In the genomic region with DNA sequence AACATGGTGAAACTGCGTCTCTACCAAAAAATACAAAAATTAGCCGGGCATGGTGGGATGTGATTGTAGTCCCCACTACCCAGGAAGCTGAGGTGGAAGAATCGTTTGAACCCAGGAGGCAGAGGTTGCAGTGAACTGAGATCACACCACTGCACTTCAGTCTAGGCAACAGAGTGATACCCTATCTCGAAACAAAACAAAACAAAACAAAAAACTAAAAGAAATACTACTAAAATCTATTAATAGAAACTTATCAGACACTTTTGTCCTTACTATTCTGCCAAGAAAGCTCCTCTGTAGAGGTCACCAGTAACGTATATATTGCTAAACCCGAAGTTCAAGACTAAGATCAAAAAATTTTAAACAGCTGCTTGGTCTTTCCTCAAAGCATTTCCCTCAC, we compare ENCODE assay signal across 15 cellular contexts.
A peak's percentile ranks its signal among the peaks of the same experiment; 100 is the strongest.
DNase-seq lines count a peak whose midpoint lies in the region; ATAC-seq and TF ChIP-seq lines count a peak whose summit lies in the region.
"Had no signal": no experiment of that assay in that cellular context is flagged by ENCODE, and none has a peak within 500 bp of the region (broad histone marks: within the 10 kb centered on the region; RNA-seq: fewer than 3 reads in every experiment).

No MANE protein-coding gene starts in this region.

- no peaks in the 10 kb centered on the region for H3K9me3 ChIP-seq in CD4-positive, alpha-beta T cell (ENCODE audit: control insufficient read depth, low read length)
- H3K9me3 ChIP-seq in tibial nerve = no peaks in the 10 kb centered on the region
- H3K9me3 ChIP-seq: HAP-1 had no signal

- H3K9me3 Mint-ChIP-seq in activated naive CD8-positive, alpha-beta T cell treated with anti-CD3 and anti-CD28 coated beads, Interleukin-2, amount 50 U/mL, for 24 hours = no peaks in the 10 kb centered on the region
- H3K9me3 Mint-ChIP-seq in activated naive CD8-positive, alpha-beta T cell treated with anti-CD3 and anti-CD28 coated beads for 36 hours = no peaks in the 10 kb centered on the region
- H3K9me3 Mint-ChIP-seq in CD4-positive, alpha-beta T cell = no peaks in the 10 kb centered on the region
- H3K9me3 Mint-ChIP-seq in naive B cell = no peaks in the 10 kb centered on the region
- H3K9me3 Mint-ChIP-seq: CD8-positive, alpha-beta memory T cell; IgD-negative memory B cell had no signal

- TF ChIP-seq CTCF in CD4-positive, alpha-beta T cell (IDR thresholded peaks at IDR 0.05) = no peak
- no peak for TF ChIP-seq CTCF in choroid plexus epithelial cell (conservative IDR thresholded peaks at IDR 0.05; ENCODE audit: low read depth, low read length)
- no peak for TF ChIP-seq CTCF in tibial nerve (IDR thresholded peaks at IDR 0.05)

- H3K4me1 Mint-ChIP-seq in activated naive CD8-positive, alpha-beta T cell treated with anti-CD3 and anti-CD28 coated beads, Interleukin-2, amount 50 U/mL, for 24 hours = peaks cover 14% of the 10 kb centered on the region
- H3K4me1 Mint-ChIP-seq in activated naive CD8-positive, alpha-beta T cell treated with anti-CD3 and anti-CD28 coated beads for 36 hours = peaks cover 12% of the 10 kb centered on the region
- peaks cover 5% of the 10 kb centered on the region for H3K4me1 Mint-ChIP-seq in CD4-positive, alpha-beta T cell (ENCODE audit: low read depth)
- peaks cover 0 to 5% (median 1%) of the 10 kb centered on the region in 3 donors for H3K4me1 Mint-ChIP-seq in naive B cell
- H3K4me1 Mint-ChIP-seq: CD14-positive monocyte had no signal

- no peaks in the 10 kb centered on the region for H3K27me3 ChIP-seq in CD4-positive, alpha-beta T cell (ENCODE audit: control insufficient read depth, insufficient read depth, low read length)
- H3K27me3 ChIP-seq in tibial nerve = no peaks in the 10 kb centered on the region

- H3K27ac Mint-ChIP-seq in activated naive CD8-positive, alpha-beta T cell treated with anti-CD3 and anti-CD28 coated beads, Interleukin-2, amount 50 U/mL, for 24 hours = peak overlapping the region; percentile 44
- H3K27ac Mint-ChIP-seq in activated naive CD8-positive, alpha-beta T cell treated with anti-CD3 and anti-CD28 coated beads for 36 hours = no peak overlapping the region
- H3K27ac Mint-ChIP-seq in CD4-positive, alpha-beta T cell = peak overlapping the region; percentile 5
- peak overlapping the region in 4 of 6 donors; percentile 19 to 68 (median 55) for H3K27ac Mint-ChIP-seq in naive B cell

- ATAC-seq in activated naive CD8-positive, alpha-beta T cell treated with anti-CD3 and anti-CD28 coated beads, Interleukin-2, amount 50 U/mL, for 24 hours = no peak
- no peak for ATAC-seq in CD4-positive, alpha-beta T cell (ENCODE audit: poor library complexity)
- ATAC-seq in naive B cell (ENCODE audit: low read depth in 2 of 2) (no peak), GM21367 (IDR thresholded peaks at IDR 0.05; ENCODE audit: unreplicated experiment) (no peak), GM19324 (IDR thresholded peaks at IDR 0.05; ENCODE audit: low FRiP score, unreplicated experiment) (no peak)

- TF ChIP-seq EP300 in tibial nerve (IDR thresholded peaks at IDR 0.05) = no peak

- H3K36me3 ChIP-seq in tibial nerve = peaks cover 0 to 77% (median 22%) of the 10 kb centered on the region in 3 donors

- no peak for DNase-seq in activated naive CD8-positive, alpha-beta T cell treated with anti-CD3 and anti-CD28 coated beads, Interleukin-2, amount 50 U/mL, for 24 hours
- no peak for DNase-seq in activated naive CD8-positive, alpha-beta T cell treated with anti-CD3 and anti-CD28 coated beads for 36 hours
- no peak for DNase-seq in CD4-positive, alpha-beta T cell
- peak; percentile 17 for DNase-seq in choroid plexus epithelial cell (ENCODE audit: low read depth)
- no peak for DNase-seq in naive B cell
- DNase-seq in tibial nerve (ENCODE audit: low spot score in 2 of 2) = no peak
- DNase-seq: CD8-positive, alpha-beta memory T cell; DMS53; GF-D8 had no signal

- no peak overlapping the region for H3K4me3 Mint-ChIP-seq in activated naive CD8-positive, alpha-beta T cell treated with anti-CD3 and anti-CD28 coated beads, Interleukin-2, amount 50 U/mL, for 24 hours
- H3K4me3 Mint-ChIP-seq in activated naive CD8-positive, alpha-beta T cell treated with anti-CD3 and anti-CD28 coated beads for 36 hours = no peak overlapping the region
- no peak overlapping the region for H3K4me3 Mint-ChIP-seq in CD4-positive, alpha-beta T cell
- no peak overlapping the region for H3K4me3 Mint-ChIP-seq in naive B cell
- H3K4me3 Mint-ChIP-seq: CD14-positive monocyte; CD8-positive, alpha-beta memory T cell; IgD-negative memory B cell had no signal

- no peak overlapping the region for H3K4me3 ChIP-seq in choroid plexus epithelial cell (ENCODE audit: low read depth, low read length)
- no peak overlapping the region for H3K4me3 ChIP-seq in tibial nerve
- H3K4me3 ChIP-seq: HAP-1 had no signal

- no peak for TF ChIP-seq POLR2A in tibial nerve (IDR thresholded peaks at IDR 0.05)

- H3K4me1 ChIP-seq in tibial nerve = no peaks in the 10 kb centered on the region
- H3K4me1 ChIP-seq: HAP-1 had no signal

- POLR2A ChIA-PET in CD4-positive, alpha-beta T cell (lab: Charles Lee) = no interaction called here

- intact Hi-C loops in CD4-positive, alpha-beta T cell (cut with DNase I, micrococcal nuclease) = no loop called here

- whole genome bisulfite sequencing in tibial nerve, 2 donors = 88 to 91% methylated on average over 6 of the region's 6 CpGs

- no peak overlapping the region for H3K27ac ChIP-seq in CD4-positive, alpha-beta T cell (ENCODE audit: low read depth, low read length)
- no peak overlapping the region for H3K27ac ChIP-seq in tibial nerve
- H3K27ac ChIP-seq: 22Rv1 had no signal

- peaks cover 37% of the 10 kb centered on the region for H3K36me3 Mint-ChIP-seq in activated naive CD8-positive, alpha-beta T cell treated with anti-CD3 and anti-CD28 coated beads, Interleukin-2, amount 50 U/mL, for 24 hours (ENCODE audit: low read depth)
- H3K36me3 Mint-ChIP-seq in activated naive CD8-positive, alpha-beta T cell treated with anti-CD3 and anti-CD28 coated beads for 36 hours = peaks cover 18% of the 10 kb centered on the region
- peaks cover 76% of the 10 kb centered on the region for H3K36me3 Mint-ChIP-seq in CD4-positive, alpha-beta T cell (ENCODE audit: low read depth)
- peaks cover 20% of the 10 kb centered on the region in 2 donors for H3K36me3 Mint-ChIP-seq in naive B cell

- CTCF ChIA-PET in CD4-positive, alpha-beta T cell (lab: Charles Lee) = interaction anchor here (1.1 kb wide), 1 partner anchor 10 kb away, joined by 3 read pairs; no protein-coding TSS in a partner anchor

- H3K27me3 Mint-ChIP-seq in activated naive CD8-positive, alpha-beta T cell treated with anti-CD3 and anti-CD28 coated beads, Interleukin-2, amount 50 U/mL, for 24 hours = no peaks in the 10 kb centered on the region
- no peaks in the 10 kb centered on the region for H3K27me3 Mint-ChIP-seq in activated naive CD8-positive, alpha-beta T cell treated with anti-CD3 and anti-CD28 coated beads for 36 hours
- no peaks in the 10 kb centered on the region for H3K27me3 Mint-ChIP-seq in CD4-positive, alpha-beta T cell
- H3K27me3 Mint-ChIP-seq in naive B cell = no peaks in the 10 kb centered on the region
- H3K27me3 Mint-ChIP-seq: CD8-positive, alpha-beta memory T cell; IgD-negative memory B cell had no signal
